1 cellular context compared by ENCODE assay signal in genomic region chr16:86086471-86086870, GRCh38.
TF ChIP-seq lines count a peak whose summit lies in the region.

No MANE protein-coding gene starts in this region.

TF ChIP-seq in IMR-90, 13 proteins besides CTCF, POLR2A, EP300 and RAD21 (continued from another document):
- TF ChIP-seq, protein P1, sequence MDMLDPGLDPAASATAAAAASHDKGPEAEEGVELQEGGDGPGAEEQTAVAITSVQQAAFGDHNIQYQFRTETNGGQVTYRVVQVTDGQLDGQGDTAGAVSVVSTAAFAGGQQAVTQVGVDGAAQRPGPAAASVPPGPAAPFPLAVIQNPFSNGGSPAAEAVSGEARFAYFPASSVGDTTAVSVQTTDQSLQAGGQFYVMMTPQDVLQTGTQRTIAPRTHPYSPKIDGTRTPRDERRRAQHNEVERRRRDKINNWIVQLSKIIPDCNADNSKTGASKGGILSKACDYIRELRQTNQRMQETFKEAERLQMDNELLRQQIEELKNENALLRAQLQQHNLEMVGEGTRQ (IDR thresholded peaks at IDR 0.05; ENCODE audit: low read depth, low read length) = no peak
- TF ChIP-seq MXI1 (IDR thresholded peaks at IDR 0.05; ENCODE audit: borderline replicate concordance, low read depth, low read length) (no peak), NFE2L2 (IDR thresholded peaks at IDR 0.05; ENCODE audit: low read depth, low read length) (no peak), RFX5 (IDR thresholded peaks at IDR 0.05; ENCODE audit: low read depth, low read length) (no peak), MAFK (IDR thresholded peaks at IDR 0.05; ENCODE audit: low read depth, low read length) (no peak), CEBPB (IDR thresholded peaks at IDR 0.05; ENCODE audit: low read depth, low read length) (no peak), SMC3 (IDR thresholded peaks at IDR 0.05; ENCODE audit: low read depth, low read length) (no peak), RCOR1 (IDR thresholded peaks at IDR 0.05; ENCODE audit: insufficient replicate concordance, low read length) (no peak)
- TF ChIP-seq, protein P2, sequence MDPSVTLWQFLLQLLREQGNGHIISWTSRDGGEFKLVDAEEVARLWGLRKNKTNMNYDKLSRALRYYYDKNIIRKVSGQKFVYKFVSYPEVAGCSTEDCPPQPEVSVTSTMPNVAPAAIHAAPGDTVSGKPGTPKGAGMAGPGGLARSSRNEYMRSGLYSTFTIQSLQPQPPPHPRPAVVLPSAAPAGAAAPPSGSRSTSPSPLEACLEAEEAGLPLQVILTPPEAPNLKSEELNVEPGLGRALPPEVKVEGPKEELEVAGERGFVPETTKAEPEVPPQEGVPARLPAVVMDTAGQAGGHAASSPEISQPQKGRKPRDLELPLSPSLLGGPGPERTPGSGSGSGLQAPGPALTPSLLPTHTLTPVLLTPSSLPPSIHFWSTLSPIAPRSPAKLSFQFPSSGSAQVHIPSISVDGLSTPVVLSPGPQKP (IDR thresholded peaks at IDR 0.05; ENCODE audit: borderline replicate concordance, low read depth, low read length) = no peak
